In the genomic region with DNA sequence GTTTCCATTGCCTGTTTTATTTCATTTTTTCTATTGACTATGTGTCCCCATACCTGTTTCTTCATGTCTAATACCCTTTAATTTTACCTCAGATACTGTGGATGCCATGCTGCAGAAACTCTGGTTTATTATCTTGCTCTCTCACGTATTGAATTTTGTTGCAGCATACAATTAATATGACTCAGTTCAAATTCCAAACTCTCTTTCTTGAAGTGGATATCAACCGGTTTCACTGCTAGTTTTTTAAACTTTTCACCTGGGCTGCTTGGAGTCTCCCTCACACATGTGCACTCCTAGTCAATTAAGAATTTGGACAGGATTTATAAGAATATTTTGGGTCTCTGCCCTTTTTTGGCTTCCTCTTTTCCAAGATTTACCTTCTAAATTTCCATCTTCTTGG, we compare ENCODE assay signal across 7 cellular contexts.
"Had no signal": no experiment of that assay in that cellular context is flagged by ENCODE, and none has a peak within 500 bp of the region (broad histone marks: within the 10 kb centered on the region; RNA-seq: fewer than 3 reads in every experiment).

No MANE protein-coding gene starts in this region.

- H3K4me3 ChIP-seq: GM23248, HAP-1 had no signal

- FAIRE-seq: HepG2 had no signal

- ATAC-seq: HCT116, HepG2 had no signal

- H3K36me3 ChIP-seq: HAP-1 had no signal

- DNase-seq: GM23248, GOT3, H7, HFFc6 had no signal
